In the genomic region with DNA sequence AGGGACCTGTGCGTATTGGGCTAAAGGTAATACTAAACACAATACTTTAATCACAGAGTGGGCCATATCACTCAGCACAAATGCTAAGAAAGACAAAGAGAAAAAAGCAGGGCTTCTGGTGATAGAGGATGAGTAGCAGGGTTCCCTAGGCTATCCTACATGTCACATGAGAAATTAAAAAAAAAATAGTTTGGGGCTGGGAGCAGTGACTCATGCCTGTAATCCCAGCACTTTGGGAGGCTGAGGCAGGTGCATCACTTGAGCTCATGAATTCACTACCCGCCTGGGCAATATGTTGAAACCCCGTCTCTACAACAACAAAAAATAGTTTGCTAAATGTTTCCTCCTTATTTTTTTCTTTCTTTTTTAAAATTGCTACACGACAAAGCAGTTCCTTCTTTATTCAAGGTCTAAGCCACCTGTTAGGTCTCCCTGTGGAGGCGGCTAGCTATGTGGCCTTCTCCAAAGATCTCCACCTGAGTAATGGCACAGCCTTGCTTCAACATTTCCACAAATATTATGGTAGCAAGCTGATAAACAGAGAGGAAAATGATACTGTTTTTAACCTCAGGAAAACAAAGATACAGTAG, we compare ENCODE assay signal across 9 cellular contexts. TPM values are rescaled to one million over a fixed set of nuclear protein-coding genes. Genes with fewer than 3 reads are reported as not detected.
A peak's percentile ranks its signal among the peaks of the same experiment; 100 is the strongest.
DNase-seq lines count a peak whose midpoint lies in the region; ATAC-seq and TF ChIP-seq lines count a peak whose summit lies in the region.
"Had no signal": no experiment of that assay in that cellular context is flagged by ENCODE, and none has a peak within 500 bp of the region (broad histone marks: within the 10 kb centered on the region; RNA-seq: fewer than 3 reads in every experiment).

No MANE protein-coding gene starts in this region.

- TF ChIP-seq POLR2A in body of pancreas (IDR thresholded peaks at IDR 0.05): no peak

- H3K4me1 Mint-ChIP-seq in memory B cell: peaks cover 10% of the 10 kb centered on the region

- H3K27me3 Mint-ChIP-seq in memory B cell: no peaks in the 10 kb centered on the region

- WGBS in body of pancreas, 2 donors: 28 to 32% methylated on average over 5 of the region's 5 CpGs

- TF ChIP-seq CTCF in 22Rv1 (IDR thresholded peaks at IDR 0.05) (no peak), body of pancreas (IDR thresholded peaks at IDR 0.05) (no peak)

- H3K27ac ChIP-seq in 22Rv1: peak overlapping the region; percentile 95
- H3K27ac ChIP-seq in body of pancreas: peak overlapping the region in 3 of 4 donors; percentile 97 to 99 (median 98)

- H3K27me3 ChIP-seq in H7 (ENCODE audit: control insufficient read depth, insufficient read depth, low read length): no peaks in the 10 kb centered on the region
- no peaks in the 10 kb centered on the region for H3K27me3 ChIP-seq in body of pancreas

- H3K9me3 Mint-ChIP-seq in memory B cell: no peaks in the 10 kb centered on the region

- H3K4me3 ChIP-seq in H7 (ENCODE audit: insufficient read depth, low read depth, low read length) (peak overlapping the region; percentile 84), body of pancreas (no peak overlapping the region)

- peak overlapping the region; percentile 15 for H3K27ac Mint-ChIP-seq in memory B cell

- H3K36me3 ChIP-seq in H7 (replicated peaks; ENCODE audit: control insufficient read depth, insufficient read depth, low read length) (peaks cover 32% of the 10 kb centered on the region), body of pancreas (replicated peaks in 1 of 2; ENCODE audit: insufficient read depth in 1 of 2, low read depth in 2 of 2) (peaks cover 0 to 18% of the 10 kb centered on the region in 2 donors)

- ATAC-seq in body of pancreas (no peak), memory B cell (ENCODE audit: low read depth) (no peak), GM21360 (IDR thresholded peaks at IDR 0.05; ENCODE audit: unreplicated experiment) (no peak), HG03565 (IDR thresholded peaks at IDR 0.05; ENCODE audit: unreplicated experiment) (no peak)

- peak overlapping the region; percentile 51 for H3K4me3 Mint-ChIP-seq in memory B cell

- intact Hi-C loops in body of pancreas (cut with DNase I): no loop called here

- peaks cover 17% of the 10 kb centered on the region for H3K36me3 Mint-ChIP-seq in memory B cell

- H3K9me3 ChIP-seq in body of pancreas: no peaks in the 10 kb centered on the region

- DNase-seq in H7: no peak
- no peak for DNase-seq in body of pancreas
- no peak for DNase-seq in memory B cell (ENCODE audit: low spot score in 2 of 2)
- no peak for DNase-seq in amniotic stem cell (lab: John Stamatoyannopoulos, UW)
- no peak for DNase-seq in glomerular visceral epithelial cell (ENCODE audit: extremely low spot score)
- DNase-seq: NCI-H187 had no signal

- H3K4me1 ChIP-seq in body of pancreas: peaks cover 27% of the 10 kb centered on the region

RNA-seq across cellular contexts. Expression of a gene that starts 1.5 kb away (rescaled TPM):
- 373 and 448 TPM in 2 replicates for total RNA-seq in H7 (2014; rRNA removed; shearing (Covaris generic))
- total RNA-seq in body of pancreas: 100 to 1,000 TPM in 1 of 2 donors, 10 to 100 TPM in 1; 64.6 to 203 TPM

RNA-seq across cellular contexts. Expression of a gene that starts 48.5 kb away (rescaled TPM):
- 165 and 234 TPM in 2 replicates for total RNA-seq in H7 (2014; rRNA removed; shearing (Covaris generic))
- 100 to 1,000 TPM; 211 to 223 TPM for total RNA-seq in body of pancreas
